Comparison of ENCODE assay signal across 19 cellular contexts in the genomic region with DNA sequence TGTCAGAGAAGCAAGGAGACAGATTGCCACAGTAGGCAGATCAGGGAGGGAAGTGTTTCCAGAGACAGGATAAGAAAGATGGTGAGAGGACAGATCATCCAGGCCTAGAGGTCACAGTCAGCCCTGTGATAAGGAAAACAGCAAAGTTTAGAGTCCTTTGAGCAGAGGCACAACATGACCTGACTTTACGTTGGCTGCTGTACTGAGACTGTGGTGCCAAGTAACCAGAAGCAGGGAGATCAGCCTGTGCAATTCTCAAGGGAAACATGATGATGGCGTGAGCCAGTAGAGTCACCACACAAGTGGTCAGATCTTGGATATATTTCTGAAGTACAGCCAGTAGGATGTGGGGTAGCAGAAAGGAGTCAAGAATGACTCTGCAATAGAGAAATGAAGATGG.
"Had no signal": no experiment of that assay in that cellular context is flagged by ENCODE, and none has a peak within 500 bp of the region (broad histone marks: within the 10 kb centered on the region; RNA-seq: fewer than 3 reads in every experiment).

No MANE protein-coding gene starts in this region.

- H3K27ac ChIP-seq: body of pancreas, coronary artery, foreskin keratinocyte, left lung, neural progenitor cell, sigmoid colon, tibial nerve had no signal

- H3K4me1 ChIP-seq: body of pancreas, foreskin keratinocyte, left lung, sigmoid colon, tibial nerve had no signal

- H3K4me3 ChIP-seq: body of pancreas, coronary artery, left lung, neural progenitor cell, sigmoid colon, tibial nerve had no signal

- ATAC-seq: body of pancreas; foreskin keratinocyte; left lung; SK-N-SH treated with all-trans-retinoic acid at 6 μM for 48 hours; stimulated activated naive B cell treated with anti-CD40 and anti-IgM and Interleukin-4, amounts not matched to agents 10 μg/mL and 1 μg/mL and 100 μg/mL, for 72 hours; T-cell had no signal

- H3K9me3 ChIP-seq: body of pancreas, left lung, sigmoid colon, tibial nerve had no signal

- DNase-seq: activated B cell treated with CpG ODN at 0.5 μM for 24 hours; activated CD4-positive, alpha-beta memory T cell treated with anti-CD3 and anti-CD28 coated beads for 36 hours; activated CD4-positive, alpha-beta T cell treated with anti-CD3 and anti-CD28 coated beads for 4 hours; activated naive CD4-positive, alpha-beta T cell; activated naive CD8-positive, alpha-beta T cell treated with anti-CD3 and anti-CD28 coated beads for 36 hours; activated T-cell treated with anti-CD3 and anti-CD28 coated beads for 4 hours; amygdala; body of pancreas; foreskin keratinocyte; hypothalamus; left lung; naive B cell; sigmoid colon; stimulated activated naive B cell treated with anti-CD40 and anti-IgM and Interleukin-4, amounts not matched to agents 10 μg/mL and 1 μg/mL and 100 μg/mL, for 72 hours; T-cell had no signal

- H3K27me3 ChIP-seq: body of pancreas, foreskin keratinocyte, left lung, neural progenitor cell, sigmoid colon, tibial nerve had no signal
